ENCODE assay signal across 8 cellular contexts in genomic region chr1:210291786-210292275, GRCh38. TPM values are rescaled to one million over a fixed set of nuclear protein-coding genes. Genes with fewer than 3 reads are reported as not detected.
DNase-seq lines count a peak whose midpoint lies in the region; ATAC-seq and TF ChIP-seq lines count a peak whose summit lies in the region.

No MANE protein-coding gene starts in this region.

- no peak overlapping the region for H3K9ac ChIP-seq in HUES48 (ENCODE audit: low read depth, low read length)

- ATAC-seq in HG02973 (IDR thresholded peaks at IDR 0.05; ENCODE audit: unreplicated experiment): no peak
- ATAC-seq in HG02981 (IDR thresholded peaks at IDR 0.05; ENCODE audit: unreplicated experiment): no peak

- DNase-seq in cerebellar cortex (ENCODE audit: low spot score) (peak; percentile 55), kidney tubule cell (ENCODE audit: low spot score) (peak; percentile 15), thyroid gland (peak; percentile 23), NCI-H774 (lab: John Stamatoyannopoulos, UW) (no peak), occipital lobe (lab: John Stamatoyannopoulos, UW) (no peak)

- TF ChIP-seq CTCF in thyroid gland (IDR thresholded peaks at IDR 0.05): no peak

- peaks cover 28% of the 10 kb centered on the region for H3K27me3 ChIP-seq in HUES48 (ENCODE audit: control insufficient read depth, insufficient read depth, low read length)
- H3K27me3 ChIP-seq in thyroid gland: no peaks in the 10 kb centered on the region

- peak overlapping the region; percentile 62 for H3K4me3 ChIP-seq in HUES48 (ENCODE audit: low read depth, low read length)
- H3K4me3 ChIP-seq in thyroid gland (replicated peaks in 1 of 3): peak overlapping the region in 1 of 3 donors; percentile 29

- H3K27ac ChIP-seq in HUES48 (ENCODE audit: low read depth, low read length) (peak overlapping the region; percentile 57), thyroid gland (peak overlapping the region; percentile 33 to 75 (median 43))

- no peaks in the 10 kb centered on the region for H3K9me3 ChIP-seq in HUES48 (ENCODE audit: control insufficient read depth, insufficient read depth, low read length)
- no peaks in the 10 kb centered on the region for H3K9me3 ChIP-seq in thyroid gland

- 26 to 29% methylated on average over 10 to 11 of the region's 11 CpGs for WGBS in thyroid gland, 2 donors

- H3K4me1 ChIP-seq in HUES48 (ENCODE audit: control insufficient read depth, insufficient read depth, low read length) (peaks cover 28% of the 10 kb centered on the region), thyroid gland (peaks cover 15 to 23% of the 10 kb centered on the region in 2 donors)

- intact Hi-C loops in thyroid gland (cut with DNase I): no loop called here

- H3K36me3 ChIP-seq in HUES48 (ENCODE audit: control insufficient read depth, insufficient read depth, low read length) (no peaks in the 10 kb centered on the region), thyroid gland (no peaks in the 10 kb centered on the region)

- no peak for TF ChIP-seq POLR2A in thyroid gland (IDR thresholded peaks at IDR 0.05)

RNA-seq across cellular contexts. Expression of gene HHAT, which starts 36.9 kb away (rescaled TPM):
- total RNA-seq in thyroid gland: 10 to 100 TPM in 3 of 4 donors, 1 to 10 TPM in 1; 7.9 to 15.9 (median 10.5) TPM
- total RNA-seq in occipital lobe: 2.0 TPM

RNA-seq across cellular contexts. Expression of gene SERTAD4, which starts 59.2 kb away (rescaled TPM):
- total RNA-seq in thyroid gland: 1 to 10 TPM; 1.5 to 4.0 (median 3.6) TPM
- total RNA-seq in occipital lobe: 3.6 TPM

Comparison
In these comparisons a context has a peak if more than half of its experiments do, and no peak if none do; other contexts are left out.
1. DNase-seq: peak in cerebellar cortex (single experiment), kidney tubule cell (single experiment) and thyroid gland (2 of 2); none in NCI-H774 (single experiment) and occipital lobe (single experiment).